19 cellular contexts compared by ENCODE assay signal in genomic region chr6:160112628-160113294, GRCh38. TPM values are rescaled to one million over a fixed set of nuclear protein-coding genes. Genes with fewer than 3 reads are reported as not detected.
"Had no signal": no experiment of that assay in that cellular context is flagged by ENCODE, and none has a peak within 500 bp of the region (broad histone marks: within the 10 kb centered on the region; RNA-seq: fewer than 3 reads in every experiment).

No MANE protein-coding gene starts in this region.

- H3K27me3 Mint-ChIP-seq: activated CD4-positive, alpha-beta T cell treated with anti-CD3 and anti-CD28 coated beads, Interleukin-2, amount 10 ng/mL, durations not matched to agents 24 days and 14 days; activated naive CD8-positive, alpha-beta T cell; naive B cell; stimulated activated naive B cell treated with anti-CD40 and anti-IgM and Interleukin-4, amounts not matched to agents 10 μg/mL and 1 μg/mL and 100 μg/mL, for 72 hours had no signal

- H3K27me3 ChIP-seq: neutrophil had no signal

- H3K4me1 Mint-ChIP-seq: stimulated activated naive B cell treated with anti-CD40 and anti-IgM and Interleukin-4, amounts not matched to agents 10 μg/mL and 1 μg/mL and 100 μg/mL, for 72 hours had no signal

- ATAC-seq: activated T-cell treated with anti-CD3 and anti-CD28 coated beads, Interleukin-2, amount 50 U/mL, for 72 hours; stimulated activated naive B cell treated with anti-CD40 and anti-IgM and Interleukin-4, amounts not matched to agents 10 μg/mL and 1 μg/mL and 100 μg/mL, for 72 hours had no signal

- H3K9me3 ChIP-seq: neutrophil had no signal

- H3K9me3 Mint-ChIP-seq: activated CD4-positive, alpha-beta T cell treated with anti-CD3 and anti-CD28 coated beads, Interleukin-2, amount 10 ng/mL, durations not matched to agents 24 days and 14 days; activated T-cell treated with anti-CD3 and anti-CD28 coated beads, Interleukin-2, amount 50 U/mL, for 72 hours had no signal

- H3K4me3 Mint-ChIP-seq: activated CD4-positive, alpha-beta T cell treated with anti-CD3 and anti-CD28 coated beads, Interleukin-2, amount 10 ng/mL, durations not matched to agents 24 days and 14 days; activated naive CD8-positive, alpha-beta T cell; activated T-cell treated with anti-CD3 and anti-CD28 coated beads, Interleukin-2, amount 50 U/mL, for 72 hours; naive B cell; stimulated activated naive B cell treated with anti-CD40 and anti-IgM and Interleukin-4, amounts not matched to agents 10 μg/mL and 1 μg/mL and 100 μg/mL, for 72 hours had no signal

- FAIRE-seq: colon, TTC549 had no signal

- H3K27ac Mint-ChIP-seq: activated CD4-positive, alpha-beta T cell treated with anti-CD3 and anti-CD28 coated beads, Interleukin-2, amount 10 ng/mL, durations not matched to agents 24 days and 14 days; activated naive CD8-positive, alpha-beta T cell; stimulated activated naive B cell treated with anti-CD40 and anti-IgM and Interleukin-4, amounts not matched to agents 10 μg/mL and 1 μg/mL and 100 μg/mL, for 72 hours had no signal

- DNase-seq: activated CD4-positive, alpha-beta T cell treated with anti-CD3 and anti-CD28 coated beads, Interleukin-2, amount 10 ng/mL, durations not matched to agents 24 days and 14 days; activated CD4-positive, CD25-positive, alpha-beta regulatory T cell; activated CD8-positive, alpha-beta memory T cell treated with anti-CD3 and anti-CD28 coated beads, Interleukin-2, amount 50 U/mL, for 48 hours; activated gamma-delta T cell treated with Interleukin-2 at 50 U/mL for 16 hours; activated T-cell treated with anti-CD3 and anti-CD28 coated beads, Interleukin-2, amount 50 U/mL, for 72 hours; amniotic stem cell; caudate nucleus; foreskin fibroblast; naive B cell; stimulated activated CD4-positive, alpha-beta T cell treated with anti-CD3 and anti-CD28 coated beads, Interleukin-15, amount 100 ng/mL, for 24 hours; stimulated activated CD4-positive, alpha-beta T cell treated with anti-CD3 and anti-CD28 coated beads, Interleukin-4, amount 100 ng/mL, for 1 hour; stimulated activated naive B cell treated with anti-CD40 and anti-IgM and Interleukin-4, amounts not matched to agents 10 μg/mL and 1 μg/mL and 100 μg/mL, for 72 hours; T-helper 2 cell; trophoblast cell had no signal

RNA-seq across cellular contexts. Expression of gene SLC22A1, which starts 8.9 kb away (rescaled TPM):
- total RNA-seq: lung microvascular endothelial cell had no signal
